ENCODE assay signal across 2 cellular contexts in genomic region chr2:128469203-128469602, GRCh38.
TF ChIP-seq lines count a peak whose summit lies in the region.

No MANE protein-coding gene starts in this region.

TF ChIP-seq in IMR-90, 13 proteins besides CTCF, POLR2A, EP300 and RAD21:
- no peak for TF ChIP-seq CEBPB (IDR thresholded peaks at IDR 0.05; ENCODE audit: low read depth, low read length)
- no peak for TF ChIP-seq MXI1 (IDR thresholded peaks at IDR 0.05; ENCODE audit: borderline replicate concordance, low read depth, low read length)
- TF ChIP-seq BHLHE40 (IDR thresholded peaks at IDR 0.05; ENCODE audit: low read depth, low read length), result no peak
- peak; percentile 51 for TF ChIP-seq SMC3 (IDR thresholded peaks at IDR 0.05; ENCODE audit: low read depth, low read length)
- no peak for TF ChIP-seq RCOR1 (IDR thresholded peaks at IDR 0.05; ENCODE audit: insufficient replicate concordance, low read length)
- TF ChIP-seq RFX5 (IDR thresholded peaks at IDR 0.05; ENCODE audit: low read depth, low read length), result no peak
- TF ChIP-seq MAZ (IDR thresholded peaks at IDR 0.05; ENCODE audit: borderline replicate concordance, low read depth, low read length), result no peak
- TF ChIP-seq NFE2L2 (IDR thresholded peaks at IDR 0.05; ENCODE audit: low read depth, low read length), result no peak
- TF ChIP-seq USF2 (IDR thresholded peaks at IDR 0.05; ENCODE audit: low read depth, low read length), result no peak

TF ChIP-seq in neural cell, 6 proteins besides CTCF, POLR2A, EP300 and RAD21:
- TF ChIP-seq MXI1 (conservative IDR thresholded peaks at IDR 0.05; ENCODE audit: poor library complexity, severe bottlenecking), result no peak
- no peak for TF ChIP-seq POLR2AphosphoS5 (IDR thresholded peaks at IDR 0.05)
- TF ChIP-seq SMC3 (conservative IDR thresholded peaks at IDR 0.05; ENCODE audit: poor library complexity), result peak; percentile 58
